Comparison of ENCODE assay signal across 8 cellular contexts in genomic region chr4:116180056-116180690, GRCh38.
DNase-seq lines count a peak whose midpoint lies in the region; ATAC-seq, FAIRE-seq and TF ChIP-seq lines count a peak whose summit lies in the region.

No MANE protein-coding gene starts in this region.

- H3K79me2 ChIP-seq in keratinocyte (ENCODE audit: control insufficient read depth, insufficient read depth, low read length): no peaks in the 10 kb centered on the region

- FAIRE-seq in keratinocyte (lab: Jason Lieb, UNC): no peak

- intact Hi-C loops in sciatic nerve (cut with DNase I): no loop called here

- H3K4me3 ChIP-seq in SJCRH30 (peak overlapping the region; percentile 26), keratinocyte (ENCODE audit: control insufficient read depth in 2 of 3, extremely low read depth in 1 of 3, insufficient read depth in 2 of 3, low read depth in 1 of 3, low read length in 3 of 3) (no peak overlapping the region)

- DNase-seq in DMS53 treated with DMSO at 0.1 percent for 48 hours (lab: John Stamatoyannopoulos, UW; ENCODE audit: unreplicated experiment) (peak; percentile 72), HS-5 (ENCODE audit: low read depth) (peak; percentile 8), SJCRH30 (peak in 1 of 2 experiments; percentile 47), keratinocyte (ENCODE audit: low read depth, low spot score) (no peak), sciatic nerve (ENCODE audit: low spot score) (no peak), NCI-H2107 treated with DMSO at 0.1 percent for 48 hours (lab: John Stamatoyannopoulos, UW; ENCODE audit: unreplicated experiment) (no peak), RPMI8226 (no peak), NCI-H1930 (lab: John Stamatoyannopoulos, UW) (no peak)

- no peak overlapping the region for H3K9ac ChIP-seq in keratinocyte (ENCODE audit: control insufficient read depth, extremely low read depth, insufficient read depth, low read length)

- H3K9me3 ChIP-seq in SJCRH30 (replicated peaks): no peaks in the 10 kb centered on the region
- no peaks in the 10 kb centered on the region for H3K9me3 ChIP-seq in keratinocyte (ENCODE audit: control insufficient read depth, low read depth, low read length)

- H3K27ac ChIP-seq in SJCRH30 (no peak overlapping the region), keratinocyte (ENCODE audit: control insufficient read depth, insufficient read depth, low read length) (no peak overlapping the region)

- no peak overlapping the region for H2AFZ ChIP-seq in keratinocyte (ENCODE audit: control insufficient read depth, low read length)

- H3K4me1 ChIP-seq in SJCRH30 (no peaks in the 10 kb centered on the region), keratinocyte (ENCODE audit: control insufficient read depth, extremely low read depth, insufficient read depth, low read length) (no peaks in the 10 kb centered on the region)

- TF ChIP-seq CTCF in keratinocyte (optimal IDR thresholded peaks at IDR 0.05 in 1 of 3, IDR thresholded peaks at IDR 0.05 in 1 of 3, conservative IDR thresholded peaks at IDR 0.05 in 1 of 3; ENCODE audit: extremely low read depth in 1 of 3, insufficient read depth in 2 of 3, low read length in 3 of 3): peak in 2 of 3 experiments; percentile 21 to 38

- no peak for ATAC-seq in sciatic nerve

- dilution Hi-C loops in keratinocyte (cut with MboI; ENCODE audit: extremely low pct_ligation_motif_present, low sequenced_read_pairs): no loop called here

- no peaks in the 10 kb centered on the region for H4K20me1 ChIP-seq in keratinocyte (ENCODE audit: control insufficient read depth, extremely low read depth, insufficient read depth, low read length)

- H3K27me3 ChIP-seq in SJCRH30 (no peaks in the 10 kb centered on the region), keratinocyte (ENCODE audit: control insufficient read depth, extremely low read depth, insufficient read depth, low read length) (no peaks in the 10 kb centered on the region)

- no peaks in the 10 kb centered on the region for H3K9me1 ChIP-seq in keratinocyte (ENCODE audit: control insufficient read depth, extremely low read depth, insufficient read depth, low read length)

- no peaks in the 10 kb centered on the region for H3K36me3 ChIP-seq in SJCRH30
- no peaks in the 10 kb centered on the region for H3K36me3 ChIP-seq in keratinocyte (ENCODE audit: control insufficient read depth in 2 of 2, extremely low read depth in 1 of 2, insufficient read depth in 2 of 2, low read length in 2 of 2)

- H3K4me2 ChIP-seq in keratinocyte (ENCODE audit: control insufficient read depth, extremely low read depth, insufficient read depth, low read depth, low read length): no peak overlapping the region

Comparison
In these comparisons a context has a peak if more than half of its experiments do, and no peak if none do; other contexts are left out.
1. DNase-seq: peak in DMS53 treated with DMSO at 0.1 percent for 48 hours (single experiment) and HS-5 (single experiment); none in keratinocyte (single experiment), sciatic nerve (single experiment), NCI-H2107 treated with DMSO at 0.1 percent for 48 hours (single experiment), RPMI8226 (single experiment) and NCI-H1930 (0 of 2).